ENCODE assay signal across 24 cellular contexts in the genomic region with DNA sequence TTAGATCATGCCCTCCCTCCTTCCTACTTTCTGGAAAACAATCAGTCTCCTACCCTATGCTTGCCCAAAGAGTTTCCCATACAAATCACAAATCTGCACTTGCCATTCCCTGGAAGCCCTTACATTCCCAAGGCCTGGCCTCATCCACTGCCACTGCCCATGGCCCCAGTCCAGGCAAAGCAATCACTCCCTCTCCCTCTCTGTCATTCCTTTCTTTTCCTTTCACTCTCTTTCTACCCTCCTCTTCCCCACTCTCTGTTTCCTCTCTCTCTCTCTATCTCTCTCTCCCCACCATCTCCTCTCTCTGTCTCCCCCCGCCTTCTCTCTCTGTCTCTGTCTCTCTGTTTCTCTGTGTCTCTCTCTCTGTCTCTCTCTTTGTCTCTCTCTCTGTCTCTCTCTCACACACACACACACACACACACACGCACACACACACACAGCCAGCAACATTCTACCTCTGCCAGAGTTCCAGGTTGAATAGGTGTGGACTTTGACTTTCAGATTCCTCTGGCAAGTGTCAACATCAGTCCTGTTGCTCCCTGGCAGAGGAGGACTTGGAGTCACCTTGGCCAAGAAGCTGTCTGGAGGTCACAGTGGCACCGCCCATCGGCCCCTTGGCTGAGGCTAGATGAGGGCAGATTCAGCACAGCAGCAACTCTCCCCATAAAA. TPM values are rescaled to one million over a fixed set of nuclear protein-coding genes. Genes with fewer than 3 reads are reported as not detected.
DNase-seq lines count a peak whose midpoint lies in the region; ATAC-seq and TF ChIP-seq lines count a peak whose summit lies in the region.
"Had no signal": no experiment of that assay in that cellular context is flagged by ENCODE, and none has a peak within 500 bp of the region (broad histone marks: within the 10 kb centered on the region; RNA-seq: fewer than 3 reads in every experiment).

No MANE protein-coding gene starts in this region.

- DNase-seq in heart left ventricle (no peak), left cardiac atrium (no peak), fibroblast of the aortic adventitia (ENCODE audit: low read depth) (peak; percentile 10), mucosa of gallbladder (ENCODE audit: low spot score) (peak; percentile 84), NCI-H2107 (lab: John Stamatoyannopoulos, UW) (no peak), cortex of kidney (lab: John Stamatoyannopoulos, UW) (no peak), breast epithelium (ENCODE audit: low spot score in 2 of 2) (no peak)
- no peak for DNase-seq in stimulated activated CD4-positive, alpha-beta T cell treated with anti-CD3 and anti-CD28 coated beads, Interleukin-2, amount 100 ng/mL, for 48 hours
- DNase-seq: activated CD4-positive, alpha-beta T cell treated with anti-CD3 and anti-CD28 coated beads for 48 hours; activated naive CD4-positive, alpha-beta T cell treated with Interleukin-2 at 50 U/mL for 16 hours; activated T-cell treated with anti-CD3 and anti-CD28 coated beads, Interleukin-2, amount 50 U/mL, for 72 hours; BE2C; dermis blood vessel endothelial cell; glutamatergic neuron; midbrain; NCI-H1694; posterior cingulate gyrus; RPMI8226; upper lobe of right lung had no signal

- H3K27ac ChIP-seq in heart left ventricle (no peak overlapping the region), breast epithelium (no peak overlapping the region)
- H3K27ac ChIP-seq: A549, KMS-11, upper lobe of right lung, VCaP had no signal

- H3K9me3 ChIP-seq in heart left ventricle (peaks cover 0 to 5% (median 0%) of the 10 kb centered on the region in 12 donors), breast epithelium (no peaks in the 10 kb centered on the region)
- H3K9me3 ChIP-seq: A549, BE2C, upper lobe of right lung had no signal

- TF ChIP-seq CTCF in heart left ventricle (IDR thresholded peaks at IDR 0.05) (no peak), fibroblast of the aortic adventitia (IDR thresholded peaks at IDR 0.05; ENCODE audit: insufficient read depth, low read length) (no peak), breast epithelium (IDR thresholded peaks at IDR 0.05) (no peak)

- H3K36me3 ChIP-seq in heart left ventricle (no peaks in the 10 kb centered on the region), breast epithelium (no peaks in the 10 kb centered on the region)
- H3K36me3 ChIP-seq: BE2C, upper lobe of right lung had no signal

- no peak for TF ChIP-seq POLR2A in heart left ventricle (IDR thresholded peaks at IDR 0.05)
- no peak for TF ChIP-seq POLR2A in breast epithelium (IDR thresholded peaks at IDR 0.05)

- H3K4me3 ChIP-seq in heart left ventricle: no peak overlapping the region
- H3K4me3 ChIP-seq in fibroblast of the aortic adventitia (ENCODE audit: low read depth, low read length): no peak overlapping the region
- H3K4me3 ChIP-seq in breast epithelium: no peak overlapping the region
- H3K4me3 ChIP-seq: A549, upper lobe of right lung had no signal

- H3K4me1 ChIP-seq in heart left ventricle (peaks cover 0 to 2% (median 0%) of the 10 kb centered on the region in 12 donors), breast epithelium (no peaks in the 10 kb centered on the region)
- H3K4me1 ChIP-seq: BE2C, upper lobe of right lung had no signal

- ATAC-seq in heart left ventricle (peak in 3 of 4 donors; percentile 33 to 56 (median 48)), left cardiac atrium (no peak)
- ATAC-seq: activated T-cell treated with anti-CD3 and anti-CD28 coated beads, Interleukin-2, amount 50 U/mL, for 72 hours; upper lobe of right lung had no signal

- WGBS in heart left ventricle, 4 donors: 85 to 96% (median 87%) methylated on average over 4 of the region's 4 CpGs

- intact Hi-C loops in heart left ventricle (cut with DNase I): no loop called here
- intact Hi-C loops in left cardiac atrium (cut with DNase I): no loop called here
- intact Hi-C loops in breast epithelium (cut with DNase I; ENCODE audit: low total_unique reads): loop anchor here (10.0 kb wide), 1 partner anchor 349 kb away; no protein-coding TSS in a partner anchor

- no peaks in the 10 kb centered on the region for H3K27me3 ChIP-seq in heart left ventricle
- H3K27me3 ChIP-seq in breast epithelium: no peaks in the 10 kb centered on the region
- H3K27me3 ChIP-seq: BE2C, upper lobe of right lung had no signal

RNA-seq across cellular contexts. Expression of a gene that starts 43.7 kb away (rescaled TPM):
- total RNA-seq in heart left ventricle (not detected), left cardiac atrium (not detected), fibroblast of the aortic adventitia (ENCODE audit: low replicate concordance) (not detected in 2 replicates), mucosa of gallbladder (2.4 TPM), breast epithelium (not detected)
- polyA plus RNA-seq in heart left ventricle: not detected
- total RNA-seq: activated T-cell treated with anti-CD3 and anti-CD28 coated beads, Interleukin-2, amount 50 U/mL, for 72 hours; dermis blood vessel endothelial cell; lower leg skin; neural crest cell; upper lobe of right lung had no signal
- polyA plus RNA-seq: A549 had no signal

RNA-seq across cellular contexts. Expression of a gene that starts 51.2 kb away (rescaled TPM):
- total RNA-seq in heart left ventricle: 10 to 100 TPM; 16.1 to 39.8 (median 28.6) TPM
- 10 to 100 TPM; 71.6 to 87.6 TPM for polyA plus RNA-seq in heart left ventricle
- total RNA-seq in left cardiac atrium: 10 to 100 TPM; 21.7 to 31.4 TPM
- 8.3 and 54.8 TPM in 2 replicates for total RNA-seq in fibroblast of the aortic adventitia (ENCODE audit: low replicate concordance)
- total RNA-seq in mucosa of gallbladder: 16.8 TPM
- total RNA-seq in breast epithelium: 10 to 100 TPM; 25.2 to 41.4 (median 32.8) TPM

Comparison
In these comparisons a context has a peak if more than half of its experiments do, and no peak if none do; other contexts are left out.
1. ATAC-seq: peak in heart left ventricle (3 of 4); none in left cardiac atrium (0 of 2).
2. DNase-seq: peak in fibroblast of the aortic adventitia (single experiment) and mucosa of gallbladder (single experiment); none in heart left ventricle (0 of 5), left cardiac atrium (single experiment), stimulated activated CD4-positive, alpha-beta T cell treated with anti-CD3 and anti-CD28 coated beads, Interleukin-2, amount 100 ng/mL, for 48 hours (0 of 2), NCI-H2107 (single experiment), cortex of kidney (single experiment) and breast epithelium (0 of 2).